Comparison of ENCODE assay signal across 8 cellular contexts in the genomic region with DNA sequence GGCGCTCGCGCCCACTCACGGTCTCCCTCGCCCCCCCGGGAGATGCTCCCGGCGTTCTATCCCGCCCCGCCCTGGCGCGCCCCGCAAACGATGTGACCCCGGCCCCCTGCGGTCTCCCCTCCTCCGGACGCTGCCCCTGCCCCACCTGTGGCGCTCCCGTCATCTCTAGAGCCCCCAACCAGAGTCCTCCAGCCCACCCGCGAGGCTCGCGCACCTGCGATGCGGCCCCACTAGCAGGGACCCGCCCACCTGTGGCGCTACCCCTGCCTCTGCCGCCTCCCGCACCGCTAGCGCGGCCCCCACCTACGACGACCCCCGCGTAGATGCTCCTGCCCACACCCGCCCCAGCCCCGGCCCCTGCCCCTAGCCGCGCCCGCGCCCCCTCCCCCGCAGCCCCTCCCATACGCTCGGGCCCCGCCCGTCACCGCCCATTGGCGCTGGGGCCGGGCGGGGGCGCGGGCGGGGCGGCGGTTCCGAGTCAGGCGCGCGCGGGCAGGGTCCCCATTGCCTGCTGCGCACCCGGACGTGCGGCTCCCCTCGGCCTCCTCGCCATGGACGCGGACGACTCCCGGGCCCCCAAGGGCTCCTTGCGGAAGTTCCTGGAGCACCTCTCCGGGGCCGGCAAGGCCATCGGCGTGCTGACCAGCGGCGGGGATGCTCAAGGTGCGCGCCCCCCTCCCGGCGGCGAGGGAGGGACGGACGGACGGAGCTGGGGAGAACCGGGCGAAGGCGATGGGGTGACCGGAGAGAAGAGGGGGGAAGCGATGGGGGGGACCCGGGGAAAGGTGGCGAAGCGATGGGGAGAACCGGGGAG. TPM values are rescaled to one million over a fixed set of nuclear protein-coding genes. Genes with fewer than 3 reads are reported as not detected.
DNase-seq lines count a peak whose midpoint lies in the region; ATAC-seq and TF ChIP-seq lines count a peak whose summit lies in the region.

TSS of gene PFKP (plus strand) at position 504 of the 814 bp plus-strand sequence. CDS start at position 552, 48 bp downstream.

- H3K27me3 ChIP-seq in KMS-11 (ENCODE audit: insufficient read depth, low read depth), result no peaks in the 10 kb centered on the region

- no peaks in the 10 kb centered on the region for H3K9me3 ChIP-seq in mesodermal cell (ENCODE audit: control insufficient read depth, low read length)

- H2AFZ ChIP-seq in KMS-11 (ENCODE audit: low read depth), result peak within 1 kb of the TSS; percentile 83

- DNase-seq in EH (ENCODE audit: low read depth) (peak; percentile 46), NCI-H128 (lab: John Stamatoyannopoulos, UW; ENCODE audit: unreplicated experiment) (no peak)
- peak; percentile 50 to 61 for DNase-seq in activated CD4-positive, alpha-beta T cell treated with anti-CD3 and anti-CD28 coated beads, Interleukin-2, amount 50 U/mL, for 24 hours (ENCODE audit: low read depth in 1 of 2, low spot score in 1 of 2)
- peak; percentile 9 for DNase-seq in effector CD8-positive, alpha-beta T cell (lab: John Stamatoyannopoulos, UW)
- peak; percentile 57 for DNase-seq in stimulated activated CD8-positive, alpha-beta memory T cell treated with anti-CD3 and anti-CD28 coated beads, Interleukin-4, amount 100 ng/mL, for 24 hours (ENCODE audit: low read depth)

- peak within 1 kb of the TSS; percentile 44 for H3K4me2 ChIP-seq in KMS-11

- H3K4me3 ChIP-seq in KMS-11 (IDR thresholded peaks at IDR 0.05; ENCODE audit: insufficient read depth, low read depth, low read length), result no peak within 1 kb of the TSS
- peak within 1 kb of the TSS; percentile 99 for H3K4me3 ChIP-seq in mesodermal cell (ENCODE audit: extremely low read depth, insufficient read depth, low read length, poor library complexity, severe bottlenecking)

- peak within 1 kb of the TSS; percentile 97 for H3K9ac ChIP-seq in KMS-11

- H3K27ac ChIP-seq in KMS-11 (peak within 1 kb of the TSS; percentile 83), mesodermal cell (ENCODE audit: low read depth, low read length, severe bottlenecking) (peak within 1 kb of the TSS; percentile 16)

- TF ChIP-seq CTCF in KMS-11 (conservative IDR thresholded peaks at IDR 0.05; ENCODE audit: low read depth, low read length), result no peak

- peaks cover 23% of the 10 kb centered on the region for H4K20me1 ChIP-seq in KMS-11 (ENCODE audit: insufficient read depth)

- peak; percentile 45 for ATAC-seq in GM21515 (IDR thresholded peaks at IDR 0.05; ENCODE audit: unreplicated experiment)

- H3K4me1 ChIP-seq in KMS-11 (ENCODE audit: low read depth, poor library complexity, severe bottlenecking) (peaks cover 27% of the 10 kb centered on the region), mesodermal cell (ENCODE audit: control insufficient read depth, insufficient read depth, low read length, poor library complexity, severe bottlenecking) (peaks cover 14% of the 10 kb centered on the region)

- peaks cover 48% of the 10 kb centered on the region for H3K79me2 ChIP-seq in KMS-11 (ENCODE audit: insufficient read depth, low read depth)

- H3K36me3 ChIP-seq in KMS-11 (ENCODE audit: insufficient read depth) (peaks cover 3% of the 10 kb centered on the region; the same call in 1 of the 2 replicates), mesodermal cell (ENCODE audit: control insufficient read depth, insufficient read depth, low read length) (peaks cover 36% of the 10 kb centered on the region)

- WGBS in mesodermal cell (ENCODE audit: insufficient coverage in 2 of 2), 2 experiments, result 0 to 1% methylated on average over 31 to 57 of the region's 96 CpGs

RNA-seq across cellular contexts. Expression of gene PFKP, which starts in this region (rescaled TPM):
- polyA plus RNA-seq in mesodermal cell (2013, experiment 1 of 2), result 338 TPM
- polyA plus RNA-seq in mesodermal cell (2013, experiment 2 of 2), result 311 TPM
